ENCODE assay signal across 8 cellular contexts in the genomic region with DNA sequence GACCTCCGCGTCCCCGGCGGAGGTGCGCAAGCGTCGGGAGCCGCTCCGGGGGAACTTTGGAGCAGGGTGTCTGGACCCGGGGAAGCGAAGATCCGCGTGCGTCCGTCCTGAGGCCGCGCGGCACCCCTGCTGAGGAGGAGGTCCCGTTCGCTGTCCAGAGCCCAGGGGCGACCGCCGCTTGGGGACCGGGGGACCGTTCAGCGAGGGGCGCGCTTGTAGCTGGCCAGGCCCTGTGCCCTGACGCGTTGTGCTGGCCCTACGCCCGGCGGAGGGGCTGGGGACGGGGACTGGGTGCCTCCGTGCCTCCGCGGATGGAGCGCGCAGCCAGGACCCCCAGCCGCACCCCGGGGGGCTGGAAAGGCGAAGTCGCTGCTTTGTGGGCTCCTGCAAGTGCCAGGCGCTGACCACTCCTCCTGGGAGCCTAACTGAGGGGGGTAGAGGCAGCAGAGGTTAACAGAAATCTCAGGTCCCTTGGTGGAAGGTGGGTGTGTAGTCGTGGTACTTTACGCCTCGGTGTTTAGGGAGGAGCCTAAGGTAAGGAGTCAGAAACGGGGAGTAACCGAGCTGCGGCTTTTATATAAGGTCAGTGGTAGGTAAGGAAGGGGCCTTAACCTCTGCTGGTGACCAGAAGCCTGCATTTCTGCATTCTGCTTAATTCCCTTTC. TPM values are rescaled to one million over a fixed set of nuclear protein-coding genes. Genes with fewer than 3 reads are reported as not detected.
DNase-seq lines count a peak whose midpoint lies in the region; ATAC-seq and TF ChIP-seq lines count a peak whose summit lies in the region.

Gene PPARG (plus strand): TSS at position 605 of the 664 bp plus-strand sequence. CDS start 90,642 bp downstream, outside the sequence.

- H3K27ac ChIP-seq in esophagus squamous epithelium, result peak within 1 kb of the TSS; percentile 77 to 87 (median 84)

- TF ChIP-seq POLR2A in esophagus squamous epithelium (IDR thresholded peaks at IDR 0.05), result peak in 1 of 4 donors; percentile 31

- no peaks in the 10 kb centered on the region for H3K9me3 ChIP-seq in esophagus squamous epithelium

- peaks cover 4 to 35% (median 6%) of the 10 kb centered on the region in 3 donors for H3K4me1 ChIP-seq in esophagus squamous epithelium

- peaks cover 0 to 35% (median 2%) of the 10 kb centered on the region in 4 donors for H3K27me3 ChIP-seq in esophagus squamous epithelium

- WGBS in esophagus squamous epithelium, 2 donors, result 1 to 3% methylated on average over 6 of the region's 50 CpGs

- no peaks in the 10 kb centered on the region for H3K36me3 ChIP-seq in esophagus squamous epithelium

- in situ Hi-C loops in GM13977 (cut with MboI; ENCODE audit: low pct_unique_long_range_greater_than_20kb, low sequenced_read_pairs, unreplicated experiment), result no loop called here

- TF ChIP-seq CTCF in esophagus squamous epithelium (IDR thresholded peaks at IDR 0.05), result no peak
- TF ChIP-seq CTCF in GM13977 (IDR thresholded peaks at IDR 0.05; ENCODE audit: extremely low read depth, insufficient read depth, missing control alignments), result no peak

- H3K4me3 ChIP-seq in esophagus squamous epithelium, result peak within 1 kb of the TSS; percentile 70 to 87 (median 76)

- no peak for ATAC-seq in HG02884 (IDR thresholded peaks at IDR 0.05; ENCODE audit: unreplicated experiment)

- DNase-seq in SIG-M5 treated with dmso at 0.1 percent for 504 hours (lab: John Stamatoyannopoulos, UW; ENCODE audit: unreplicated experiment) (peak; percentile 28), SIG-M5 (lab: John Stamatoyannopoulos, UW) (no peak), SK-N-DZ (ENCODE audit: low spot score) (peak; percentile 53), esophagus squamous epithelium (lab: John Stamatoyannopoulos, UW) (no peak), myocyte (ENCODE audit: low read depth) (peak; percentile 18), GM13977 (ENCODE audit: low spot score) (no peak), NK-92 (lab: John Stamatoyannopoulos, UW; ENCODE audit: unreplicated experiment) (no peak)

- intact Hi-C loops in esophagus squamous epithelium (cut with DNase I), result loop anchor here (10.0 kb wide), 1 partner anchor 186 kb away; no protein-coding TSS in a partner anchor

RNA-seq across cellular contexts. Expression of gene PPARG, which starts in this region (rescaled TPM):
- 3.7 and 5.1 TPM in 2 replicates for polyA plus RNA-seq in SK-N-DZ (2014; cell fraction: cytosol; rRNA removed)
- 3.0 and 3.2 TPM in 2 replicates for polyA plus RNA-seq in SK-N-DZ (2014; cell fraction: nucleus; rRNA removed)
- total RNA-seq in esophagus squamous epithelium (10 to 100 TPM in 3 of 4 donors, 1 to 10 TPM in 1; 6.3 to 13.8 (median 11.4) TPM), myocyte (1.2 and 1.6 TPM in 2 replicates)
- 0.26 TPM for polyA plus RNA-seq in myocyte (2012)

Comparison
In these comparisons a context has a peak if more than half of its experiments do, and no peak if none do; other contexts are left out.
1. DNase-seq: peak in SIG-M5 treated with dmso at 0.1 percent for 504 hours (single experiment), SK-N-DZ (single experiment) and myocyte (single experiment); none in SIG-M5 (single experiment), esophagus squamous epithelium (single experiment), GM13977 (single experiment) and NK-92 (single experiment).